ENCODE assay signal across 11 cellular contexts in genomic region chr1:90616395-90616794, GRCh38.
DNase-seq lines count a peak whose midpoint lies in the region; ATAC-seq and TF ChIP-seq lines count a peak whose summit lies in the region.
"Had no signal": no experiment of that assay in that cellular context is flagged by ENCODE, and none has a peak within 500 bp of the region (broad histone marks: within the 10 kb centered on the region; RNA-seq: fewer than 3 reads in every experiment).

No MANE protein-coding gene starts in this region.

- TF ChIP-seq CTCF in activated CD8-positive, alpha-beta T cell treated with anti-CD3 and anti-CD28 coated beads for 36 hours (IDR thresholded peaks at IDR 0.05), result no peak
- TF ChIP-seq CTCF in testis (IDR thresholded peaks at IDR 0.05), result no peak

- POLR2A ChIA-PET in activated CD8-positive, alpha-beta T cell treated with anti-CD3 and anti-CD28 coated beads for 36 hours (lab: Charles Lee), result interaction anchor here (1.1 kb wide), 1 partner anchor 65 kb away, joined by 3 read pairs; no protein-coding TSS in a partner anchor
- POLR2A ChIA-PET in activated CD8-positive, alpha-beta T cell treated with anti-CD3 and anti-CD28 coated beads, Interleukin-2, amount 10 ng/mL, durations not matched to agents 7 days and 5 days (lab: Charles Lee), result no interaction called here

- no peaks in the 10 kb centered on the region for H3K36me3 ChIP-seq in testis (ENCODE audit: low read depth, missing control alignments)
- H3K36me3 ChIP-seq: BLaER1 treated with 17β-estradiol and CSF1 and Interleukin-3, amounts not matched to agents 10 nM and 100 nM; thyroid gland had no signal

- H3K4me3 ChIP-seq in testis, result no peak overlapping the region
- H3K4me3 ChIP-seq: BLaER1 treated with 17β-estradiol and CSF1 and Interleukin-3, amounts not matched to agents 10 nM and 100 nM; thyroid gland had no signal

- no peaks in the 10 kb centered on the region for H3K4me1 ChIP-seq in testis
- H3K4me1 ChIP-seq: thyroid gland had no signal

- H3K27ac Mint-ChIP-seq in activated CD8-positive, alpha-beta T cell treated with anti-CD3 and anti-CD28 coated beads for 36 hours, result no peak overlapping the region
- H3K27ac Mint-ChIP-seq in activated CD8-positive, alpha-beta T cell treated with anti-CD3 and anti-CD28 coated beads, Interleukin-2, amount 10 ng/mL, durations not matched to agents 7 days and 5 days, result no peak overlapping the region

- no peaks in the 10 kb centered on the region for H3K27me3 ChIP-seq in testis
- H3K27me3 ChIP-seq: BLaER1 treated with 17β-estradiol and CSF1 and Interleukin-3, amounts not matched to agents 10 nM and 100 nM; thyroid gland had no signal

- H3K9me3 ChIP-seq in testis, result no peaks in the 10 kb centered on the region
- H3K9me3 ChIP-seq: BLaER1 treated with 17β-estradiol and CSF1 and Interleukin-3, amounts not matched to agents 10 nM and 100 nM; thyroid gland had no signal

- no peak overlapping the region for H3K4me3 Mint-ChIP-seq in activated CD8-positive, alpha-beta T cell treated with anti-CD3 and anti-CD28 coated beads for 36 hours
- H3K4me3 Mint-ChIP-seq in activated CD8-positive, alpha-beta T cell treated with anti-CD3 and anti-CD28 coated beads, Interleukin-2, amount 10 ng/mL, durations not matched to agents 7 days and 5 days, result no peak overlapping the region

- no peak for ATAC-seq in activated CD8-positive, alpha-beta T cell treated with anti-CD3 and anti-CD28 coated beads for 36 hours
- ATAC-seq in activated CD8-positive, alpha-beta T cell treated with anti-CD3 and anti-CD28 coated beads, Interleukin-2, amount 10 ng/mL, durations not matched to agents 7 days and 5 days, result no peak
- ATAC-seq in HG02763 (IDR thresholded peaks at IDR 0.05; ENCODE audit: unreplicated experiment), result no peak
- ATAC-seq in GM21390 (IDR thresholded peaks at IDR 0.05; ENCODE audit: unreplicated experiment), result no peak
- no peak for ATAC-seq in HG03520 (IDR thresholded peaks at IDR 0.05; ENCODE audit: unreplicated experiment)

- H3K36me3 Mint-ChIP-seq in activated CD8-positive, alpha-beta T cell treated with anti-CD3 and anti-CD28 coated beads for 36 hours (ENCODE audit: low read depth), result no peaks in the 10 kb centered on the region
- no peaks in the 10 kb centered on the region for H3K36me3 Mint-ChIP-seq in activated CD8-positive, alpha-beta T cell treated with anti-CD3 and anti-CD28 coated beads, Interleukin-2, amount 10 ng/mL, durations not matched to agents 7 days and 5 days (ENCODE audit: low read depth)

- peak; percentile 23 for DNase-seq in activated CD8-positive, alpha-beta T cell treated with anti-CD3 and anti-CD28 coated beads for 36 hours
- DNase-seq in activated CD8-positive, alpha-beta T cell treated with anti-CD3 and anti-CD28 coated beads, Interleukin-2, amount 10 ng/mL, durations not matched to agents 7 days and 5 days, result no peak
- DNase-seq in NCI-H446 treated with DMSO at 0.1 percent for 48 hours (lab: John Stamatoyannopoulos, UW) (peak; percentile 7), dermis blood vessel endothelial cell (peak; percentile 27), testis (peak; percentile 48)
- DNase-seq: activated gamma-delta T cell treated with Interleukin-2 at 50 U/mL for 16 hours had no signal

- H3K4me1 Mint-ChIP-seq in activated CD8-positive, alpha-beta T cell treated with anti-CD3 and anti-CD28 coated beads for 36 hours (ENCODE audit: low read depth), result no peaks in the 10 kb centered on the region
- no peaks in the 10 kb centered on the region for H3K4me1 Mint-ChIP-seq in activated CD8-positive, alpha-beta T cell treated with anti-CD3 and anti-CD28 coated beads, Interleukin-2, amount 10 ng/mL, durations not matched to agents 7 days and 5 days (ENCODE audit: low read depth)

- no peak overlapping the region for H3K27ac ChIP-seq in testis
- H3K27ac ChIP-seq: BLaER1 treated with 17β-estradiol and CSF1 and Interleukin-3, amounts not matched to agents 10 nM and 100 nM; thyroid gland had no signal

- H3K9me3 Mint-ChIP-seq in activated CD8-positive, alpha-beta T cell treated with anti-CD3 and anti-CD28 coated beads for 36 hours, result no peaks in the 10 kb centered on the region
- no peaks in the 10 kb centered on the region for H3K9me3 Mint-ChIP-seq in activated CD8-positive, alpha-beta T cell treated with anti-CD3 and anti-CD28 coated beads, Interleukin-2, amount 10 ng/mL, durations not matched to agents 7 days and 5 days (ENCODE audit: insufficient read depth)

- intact Hi-C loops in activated CD8-positive, alpha-beta T cell treated with anti-CD3 and anti-CD28 coated beads for 36 hours (cut with micrococcal nuclease), result no loop called here
- intact Hi-C loops in testis (cut with DNase I; ENCODE audit: low total_unique reads), result no loop called here

- CTCF ChIA-PET in activated CD8-positive, alpha-beta T cell treated with anti-CD3 and anti-CD28 coated beads for 36 hours (lab: Charles Lee), result no interaction called here
- CTCF ChIA-PET in activated CD8-positive, alpha-beta T cell treated with anti-CD3 and anti-CD28 coated beads, Interleukin-2, amount 10 ng/mL, durations not matched to agents 7 days and 5 days (lab: Charles Lee), result no interaction called here

- 78% methylated on average over 4 of the region's 4 CpGs for WGBS in testis, 2 donors

- TF ChIP-seq POLR2A in testis (IDR thresholded peaks at IDR 0.05), result no peak

- peaks cover 2% of the 10 kb centered on the region for H3K27me3 Mint-ChIP-seq in activated CD8-positive, alpha-beta T cell treated with anti-CD3 and anti-CD28 coated beads for 36 hours
- H3K27me3 Mint-ChIP-seq in activated CD8-positive, alpha-beta T cell treated with anti-CD3 and anti-CD28 coated beads, Interleukin-2, amount 10 ng/mL, durations not matched to agents 7 days and 5 days (ENCODE audit: low read depth), result no peaks in the 10 kb centered on the region
